ENCODE assay signal across 20 cellular contexts in the genomic region with DNA sequence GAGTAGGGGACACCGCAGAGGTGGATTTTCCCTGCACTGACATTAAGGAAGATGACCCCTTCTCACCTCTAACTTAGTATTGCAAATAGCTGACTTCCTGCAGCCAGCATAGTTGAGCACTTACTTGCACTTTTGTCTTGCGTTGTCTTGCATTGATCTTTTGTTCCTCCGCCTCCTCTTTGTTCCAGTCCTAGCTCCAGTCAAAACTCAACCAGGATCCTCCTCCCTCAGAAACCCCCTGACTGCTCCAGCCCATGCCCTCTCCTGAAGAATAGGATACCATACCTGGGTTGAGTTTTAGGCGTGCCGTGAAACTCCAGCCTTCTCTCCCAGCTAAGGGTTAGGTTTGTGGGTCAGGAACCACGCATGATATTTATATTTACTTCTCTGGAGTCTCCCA.
"Had no signal": no experiment of that assay in that cellular context is flagged by ENCODE, and none has a peak within 500 bp of the region (broad histone marks: within the 10 kb centered on the region; RNA-seq: fewer than 3 reads in every experiment).

No MANE protein-coding gene starts in this region.

- H3K27ac ChIP-seq: RWPE1 had no signal

- H3K4me3 ChIP-seq: MG63 had no signal

- H3K4me2 ChIP-seq: SK-N-SH had no signal

- DNase-seq: Karpas-422; KG1; MG63; NCI-H1092; NCI-H1105 treated with DMSO at 0.1 percent for 48 hours; NCI-H1417 treated with DMSO at 0.1 percent for 48 hours; NCI-H146; NCI-H1694 treated with DMSO at 0.1 percent for 48 hours; NCI-H1930; NCI-H2081; NCI-H2107; NCI-H2227 treated with DMSO at 0.1 percent for 48 hours; NCI-H524; NCI-H526 treated with DMSO at 0.1 percent for 48 hours; NCI-H774; NK-92 treated with Interleukin-12 subunit alpha and Interleukin-12 subunit beta, amount 100 ng/mL, for 24 hours; PC-3; SHP77; SK-N-SH had no signal

- H3K27me3 ChIP-seq: MG63 had no signal

- ATAC-seq: PC-3 had no signal

- H3K9me3 ChIP-seq: MG63, SK-N-SH had no signal

- H3K36me3 ChIP-seq: MG63 had no signal
